In the genomic region with DNA sequence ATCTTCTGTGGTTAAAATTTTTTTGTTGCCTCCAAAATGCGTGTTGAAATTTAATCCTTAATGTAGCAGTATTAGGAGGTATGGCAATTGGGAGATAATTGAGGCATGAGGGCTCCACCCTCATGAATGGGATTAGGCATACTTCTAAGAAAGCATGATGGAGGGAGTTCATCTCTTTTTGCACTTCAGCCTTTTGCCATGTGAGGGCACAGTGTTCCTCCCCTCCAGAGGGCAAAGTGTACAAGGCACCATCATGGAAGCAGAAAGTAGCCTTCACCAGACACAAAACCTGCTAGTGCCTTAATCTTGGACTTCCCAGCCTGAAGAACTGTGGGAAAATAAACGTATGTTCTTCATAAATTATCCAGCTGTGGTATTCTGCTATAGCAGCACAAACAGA, we compare ENCODE assay signal across 12 cellular contexts.
A peak's percentile ranks its signal among the peaks of the same experiment; 100 is the strongest.
DNase-seq lines count a peak whose midpoint lies in the region; ATAC-seq and TF ChIP-seq lines count a peak whose summit lies in the region.
"Had no signal": no experiment of that assay in that cellular context is flagged by ENCODE, and none has a peak within 500 bp of the region (broad histone marks: within the 10 kb centered on the region; RNA-seq: fewer than 3 reads in every experiment).

No MANE protein-coding gene starts in this region.

- CTCF ChIA-PET in AG04450 (lab: Charles Lee): interaction anchor here (0.5 to 5.5 kb wide), 7 partner anchors 8 to 880 kb away, joined by 3 to 46 read pairs (median 4); no protein-coding TSS in a partner anchor

- no peak for DNase-seq in AG04450 (ENCODE audit: low read depth, low spot score)
- peak; percentile 29 for DNase-seq in LHCN-M2 (ENCODE audit: low read depth)
- peak; percentile 22 for DNase-seq in dermis blood vessel endothelial cell
- DNase-seq in amniotic stem cell (lab: John Stamatoyannopoulos, UW): no peak
- DNase-seq in dedifferentiated amniotic fluid mesenchymal stem cell (ENCODE audit: extremely low spot score): no peak
- DNase-seq in Right ventricle myocardium inferior (ENCODE audit: missing footprints): no peak
- DNase-seq in NCI-H1694 treated with DMSO at 0.1 percent for 48 hours (lab: John Stamatoyannopoulos, UW): no peak
- DNase-seq: activated T-cell treated with anti-CD3 and anti-CD28 coated beads, Interleukin-2, amount 50 U/mL, for 1 hour; central memory CD4-positive, alpha-beta T cell; KG1 had no signal

- peak; percentile 77 for ATAC-seq in GM18861 (IDR thresholded peaks at IDR 0.05; ENCODE audit: unreplicated experiment)
- no peak for ATAC-seq in Right ventricle myocardium inferior
- ATAC-seq: sciatic nerve had no signal

- H3K4me3 ChIP-seq in AG04450 (ENCODE audit: low read depth, low read length): no peak overlapping the region

- intact Hi-C loops in Right ventricle myocardium inferior (cut with DNase I): no loop called here

- H3K27ac ChIP-seq in AG04450 (ENCODE audit: low read depth, low read length): no peak overlapping the region

- no peaks in the 10 kb centered on the region for H3K9me3 ChIP-seq in AG04450 (ENCODE audit: control insufficient read depth, insufficient read depth, low read length)

- no peaks in the 10 kb centered on the region for H3K27me3 ChIP-seq in AG04450 (ENCODE audit: control insufficient read depth, insufficient read depth, low read length)

- POLR2A ChIA-PET in AG04450 (lab: Yijun Ruan, JAX): no interaction called here

- peak; percentile 58 for TF ChIP-seq CTCF in AG04450 (IDR thresholded peaks at IDR 0.05; ENCODE audit: low read depth, low read length)

Comparison
In these comparisons a context has a peak if more than half of its experiments do, and no peak if none do; other contexts are left out.
1. DNase-seq: peak in LHCN-M2 (single experiment) and dermis blood vessel endothelial cell (single experiment); none in AG04450 (single experiment), amniotic stem cell (single experiment), dedifferentiated amniotic fluid mesenchymal stem cell (single experiment), Right ventricle myocardium inferior (single experiment) and NCI-H1694 treated with DMSO at 0.1 percent for 48 hours (single experiment).